ENCODE assay signal across 7 cellular contexts in the genomic region with DNA sequence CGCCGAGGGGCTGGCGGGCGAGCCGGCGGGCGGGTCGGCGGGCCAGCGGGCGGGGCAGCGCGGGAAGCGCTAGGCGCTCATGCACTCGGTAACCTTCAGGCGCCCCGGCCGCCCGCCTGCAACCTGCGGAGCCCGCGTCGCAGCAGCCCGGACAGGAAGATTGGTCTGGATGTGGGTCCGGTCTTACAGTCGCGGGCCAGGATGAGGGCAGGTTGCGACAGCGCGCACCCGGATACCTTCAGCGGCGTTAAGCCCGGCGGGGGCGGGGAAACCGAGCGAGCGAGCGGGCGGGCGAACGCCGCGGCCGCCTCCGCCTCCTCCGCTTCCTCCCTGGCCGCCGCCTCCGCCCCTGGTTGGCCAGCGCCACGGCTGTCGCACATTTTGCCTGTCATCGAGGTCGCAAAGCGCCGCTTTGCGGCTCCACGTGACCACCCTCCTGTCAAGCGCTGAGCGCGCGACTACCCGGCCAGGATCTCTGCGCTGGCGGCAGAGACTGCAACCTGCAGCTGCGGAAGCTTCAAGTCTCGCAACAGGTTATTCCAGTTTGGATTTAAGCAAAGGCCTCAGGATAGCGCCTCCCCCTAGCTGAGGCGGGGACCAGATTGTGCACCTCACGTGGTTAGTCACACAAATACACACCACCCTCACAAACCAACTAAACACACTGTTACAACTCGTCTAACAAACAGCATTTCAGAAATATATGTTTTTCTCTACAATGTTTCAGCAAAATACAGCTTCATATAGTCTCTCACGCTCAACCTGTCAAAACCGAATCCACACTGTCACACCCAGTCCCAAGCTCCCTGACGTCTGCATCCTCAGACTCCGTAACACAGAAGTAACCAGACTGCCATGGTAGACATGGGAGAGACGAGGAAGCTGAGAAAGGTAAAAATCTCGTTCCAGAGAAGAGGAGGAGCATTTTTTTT.
DNase-seq lines count a peak whose midpoint lies in the region; ATAC-seq and TF ChIP-seq lines count a peak whose summit lies in the region.

A gene (minus strand): TSS at position 355 of the 932 bp plus-strand sequence. CDS start 456 bp downstream, outside the sequence.

- TF ChIP-seq POLR2A in GM18505 (IDR thresholded peaks at IDR 0.05; ENCODE audit: borderline replicate concordance, extremely low read depth, insufficient read depth, insufficient read length), result peak; percentile 99

- ATAC-seq in GM18505 (IDR thresholded peaks at IDR 0.05; ENCODE audit: unreplicated experiment) (peak; percentile 87), HG02970 (IDR thresholded peaks at IDR 0.05; ENCODE audit: low FRiP score, unreplicated experiment) (peak; percentile 92)

- TF ChIP-seq CTCF in astrocyte of the spinal cord (IDR thresholded peaks at IDR 0.05; ENCODE audit: low read depth, low read length) (no peak), retinal pigment epithelial cell (conservative IDR thresholded peaks at IDR 0.05; ENCODE audit: low read depth, low read length) (no peak)

- DNase-seq in NCI-H2029 (lab: John Stamatoyannopoulos, UW) (peak; percentile 100), T-helper 9 cell (peak; percentile 95), astrocyte of the spinal cord (ENCODE audit: low read depth, low spot score) (peak; percentile 98), hypothalamus (lab: John Stamatoyannopoulos, UW) (peak; percentile 60 to 97 (median 93)), retinal pigment epithelial cell (ENCODE audit: low read depth) (peak; percentile 92)

- in situ Hi-C loops in astrocyte of the spinal cord (cut with HindIII; ENCODE audit: low sequenced_read_pairs), result no loop called here

- H3K4me3 ChIP-seq in astrocyte of the spinal cord (ENCODE audit: low read depth, low read length) (peak within 1 kb of the TSS; percentile 92), retinal pigment epithelial cell (ENCODE audit: low read length) (peak within 1 kb of the TSS; percentile 97)

Comparison
In these comparisons a context has a peak if more than half of its experiments do, and no peak if none do; other contexts are left out.
1. Peak in every context shown above with its lines: DNase-seq, ATAC-seq and H3K4me3 ChIP-seq.